In the genomic region with DNA sequence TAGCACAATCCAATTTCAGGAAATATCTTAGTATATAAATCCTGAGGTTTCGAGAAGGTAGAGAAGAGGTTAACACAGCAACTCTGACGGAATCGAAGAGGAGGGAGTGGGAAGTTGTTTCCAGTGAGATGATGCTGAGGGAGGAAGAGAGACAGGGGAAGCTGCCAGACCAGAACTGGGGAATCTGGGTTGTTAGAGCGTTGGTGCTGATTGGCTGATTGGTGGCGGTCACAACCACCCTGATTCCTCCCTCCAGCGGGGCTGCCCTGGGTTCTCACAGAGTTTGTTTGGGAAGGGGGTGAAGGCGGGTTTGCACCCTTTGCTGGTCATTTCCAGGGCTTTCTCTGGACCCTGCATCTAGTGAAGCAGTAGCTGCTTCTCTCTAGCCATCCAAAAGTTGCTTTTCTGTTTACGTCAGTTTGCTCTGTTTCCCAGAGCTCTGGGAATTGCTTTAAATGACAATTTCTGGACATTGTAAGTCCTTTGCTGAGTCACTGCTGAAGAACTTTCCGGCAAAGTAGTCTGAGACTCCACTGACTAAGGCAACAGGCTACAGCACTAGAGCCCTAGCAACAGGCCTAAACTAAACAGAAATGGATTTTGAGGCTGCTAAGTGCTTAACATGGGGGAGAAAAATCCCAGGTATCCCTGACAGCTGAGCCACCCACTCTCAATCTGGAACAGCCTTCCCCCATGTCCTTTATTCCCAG, we compare ENCODE assay signal across 11 cellular contexts.
DNase-seq lines count a peak whose midpoint lies in the region; ATAC-seq and TF ChIP-seq lines count a peak whose summit lies in the region.
"Had no signal": no experiment of that assay in that cellular context is flagged by ENCODE, and none has a peak within 500 bp of the region (broad histone marks: within the 10 kb centered on the region; RNA-seq: fewer than 3 reads in every experiment).

No MANE protein-coding gene starts in this region.

- no peaks in the 10 kb centered on the region for H3K27me3 Mint-ChIP-seq in activated CD4-positive, alpha-beta memory T cell treated with anti-CD3 and anti-CD28 coated beads for 36 hours

- 47 to 55% methylated on average over 8 to 9 of the region's 9 CpGs for WGBS in esophagus squamous epithelium, 2 donors

- no peaks in the 10 kb centered on the region for H3K9me3 Mint-ChIP-seq in activated CD4-positive, alpha-beta memory T cell treated with anti-CD3 and anti-CD28 coated beads for 36 hours

- TF ChIP-seq CTCF in esophagus squamous epithelium (IDR thresholded peaks at IDR 0.05) (no peak), mucosa of descending colon (IDR thresholded peaks at IDR 0.05) (no peak), vagina (IDR thresholded peaks at IDR 0.05) (no peak)

- no peaks in the 10 kb centered on the region for H3K36me3 ChIP-seq in SJSA1
- no peaks in the 10 kb centered on the region for H3K36me3 ChIP-seq in esophagus squamous epithelium
- H3K36me3 ChIP-seq in mucosa of descending colon (ENCODE audit: low read depth) = no peaks in the 10 kb centered on the region
- no peaks in the 10 kb centered on the region for H3K36me3 ChIP-seq in vagina
- H3K36me3 ChIP-seq: adrenal gland had no signal

- H3K27me3 ChIP-seq in SJSA1 (replicated peaks) = no peaks in the 10 kb centered on the region
- peaks cover 0 to 17% (median 0%) of the 10 kb centered on the region in 4 donors for H3K27me3 ChIP-seq in esophagus squamous epithelium
- H3K27me3 ChIP-seq in vagina = no peaks in the 10 kb centered on the region
- H3K27me3 ChIP-seq: adrenal gland had no signal

- peak; percentile 68 for ATAC-seq in mucosa of descending colon
- no peak for ATAC-seq in GM21717 (IDR thresholded peaks at IDR 0.05; ENCODE audit: unreplicated experiment)
- ATAC-seq: HCT116 had no signal

- H3K36me3 Mint-ChIP-seq in activated CD4-positive, alpha-beta memory T cell treated with anti-CD3 and anti-CD28 coated beads for 36 hours = no peaks in the 10 kb centered on the region

- H3K9me3 ChIP-seq in SJSA1 (replicated peaks) (no peaks in the 10 kb centered on the region), esophagus squamous epithelium (no peaks in the 10 kb centered on the region), mucosa of descending colon (no peaks in the 10 kb centered on the region), vagina (no peaks in the 10 kb centered on the region)
- H3K9me3 ChIP-seq: adrenal gland had no signal

- H3K27ac Mint-ChIP-seq in activated CD4-positive, alpha-beta memory T cell treated with anti-CD3 and anti-CD28 coated beads for 36 hours = no peak overlapping the region

- peaks cover 19% of the 10 kb centered on the region for H3K4me1 ChIP-seq in SJSA1 (replicated peaks)
- peaks cover 0 to 6% (median 0%) of the 10 kb centered on the region in 3 donors for H3K4me1 ChIP-seq in esophagus squamous epithelium
- H3K4me1 ChIP-seq in mucosa of descending colon (ENCODE audit: low read depth) = no peaks in the 10 kb centered on the region
- H3K4me1 ChIP-seq in vagina = peaks cover 18% of the 10 kb centered on the region
- H3K4me1 ChIP-seq: adrenal gland had no signal

- H3K27ac ChIP-seq in SJSA1 (peak overlapping the region; percentile 90), esophagus squamous epithelium (peak overlapping the region; percentile 11 to 76 (median 47)), vagina (peak overlapping the region; percentile 93)
- H3K27ac ChIP-seq: VCaP had no signal

- POLR2A ChIA-PET in activated CD4-positive, alpha-beta memory T cell treated with anti-CD3 and anti-CD28 coated beads for 36 hours (lab: Charles Lee) = no interaction called here

- intact Hi-C loops in esophagus squamous epithelium (cut with DNase I) (no loop called here), mucosa of descending colon (cut with DNase I, micrococcal nuclease) (no loop called here), vagina (cut with DNase I) (no loop called here)
- intact Hi-C loops in activated CD4-positive, alpha-beta memory T cell treated with anti-CD3 and anti-CD28 coated beads for 36 hours (cut with micrococcal nuclease) = no loop called here

- no peaks in the 10 kb centered on the region for H3K4me1 Mint-ChIP-seq in activated CD4-positive, alpha-beta memory T cell treated with anti-CD3 and anti-CD28 coated beads for 36 hours (ENCODE audit: low read depth)

- H3K4me3 Mint-ChIP-seq in activated CD4-positive, alpha-beta memory T cell treated with anti-CD3 and anti-CD28 coated beads for 36 hours = no peak overlapping the region

- H3K4me3 ChIP-seq in SJSA1 = no peak overlapping the region
- peak overlapping the region in 1 of 4 donors; percentile 36 for H3K4me3 ChIP-seq in esophagus squamous epithelium
- no peak overlapping the region for H3K4me3 ChIP-seq in mucosa of descending colon
- peak overlapping the region in 1 of 2 donors; percentile 3 for H3K4me3 ChIP-seq in vagina
- H3K4me3 ChIP-seq: adrenal gland had no signal

- CTCF ChIA-PET in activated CD4-positive, alpha-beta memory T cell treated with anti-CD3 and anti-CD28 coated beads for 36 hours (lab: Charles Lee) = interaction anchor here (0.9 to 3.2 kb wide), 2 partner anchors 41 to 58 kb away, joined by 3 to 12 read pairs; no protein-coding TSS in a partner anchor

- TF ChIP-seq POLR2A in esophagus squamous epithelium (IDR thresholded peaks at IDR 0.05) = no peak
- TF ChIP-seq POLR2A in vagina (IDR thresholded peaks at IDR 0.05) = no peak

- DNase-seq in SJSA1 (ENCODE audit: low read depth in 1 of 2, low spot score in 2 of 2) (peak; percentile 68 to 78), esophagus squamous epithelium (lab: John Stamatoyannopoulos, UW) (no peak), mucosa of descending colon (no peak), vagina (ENCODE audit: extremely low spot score in 2 of 2) (peak; percentile 77 to 88), NCI-H2196 (lab: John Stamatoyannopoulos, UW; ENCODE audit: unreplicated experiment) (no peak)
- no peak for DNase-seq in activated CD4-positive, alpha-beta memory T cell treated with anti-CD3 and anti-CD28 coated beads for 36 hours
- DNase-seq: adrenal gland, KG1 had no signal

Comparison
In these comparisons a context has a peak if more than half of its experiments do, and no peak if none do; other contexts are left out.
1. DNase-seq: peak in SJSA1 (2 of 2) and vagina (2 of 2); none in esophagus squamous epithelium (single experiment), mucosa of descending colon (0 of 3), activated CD4-positive, alpha-beta memory T cell treated with anti-CD3 and anti-CD28 coated beads for 36 hours (single experiment) and NCI-H2196 (single experiment).
2. Peak in every context shown above with its lines, with median percentiles within 50 percentile points of each other: H3K27ac ChIP-seq.